In genomic region chr4:1767058-1767769, GRCh38 we compare ENCODE assay signal across 1 cellular context.
TF ChIP-seq lines count a peak whose summit lies in the region.

No MANE protein-coding gene starts in this region.

TF ChIP-seq in GM12878, 131 proteins besides CTCF, POLR2A, EP300 and RAD21:
- TF ChIP-seq BHLHE40 (IDR thresholded peaks at IDR 0.05; ENCODE audit: borderline replicate concordance in 1 of 2, low read depth in 2 of 2, low read length in 1 of 2) = no peak
- TF ChIP-seq IRF5 (IDR thresholded peaks at IDR 0.05; ENCODE audit: borderline replicate concordance) = no peak
- TF ChIP-seq RUNX3 (IDR thresholded peaks at IDR 0.05; ENCODE audit: low read length) = no peak
- no peak for TF ChIP-seq NFYA (IDR thresholded peaks at IDR 0.05; ENCODE audit: borderline replicate concordance, low read depth, low read length)
- TF ChIP-seq DPF2 (IDR thresholded peaks at IDR 0.05) = no peak
